In the genomic region with DNA sequence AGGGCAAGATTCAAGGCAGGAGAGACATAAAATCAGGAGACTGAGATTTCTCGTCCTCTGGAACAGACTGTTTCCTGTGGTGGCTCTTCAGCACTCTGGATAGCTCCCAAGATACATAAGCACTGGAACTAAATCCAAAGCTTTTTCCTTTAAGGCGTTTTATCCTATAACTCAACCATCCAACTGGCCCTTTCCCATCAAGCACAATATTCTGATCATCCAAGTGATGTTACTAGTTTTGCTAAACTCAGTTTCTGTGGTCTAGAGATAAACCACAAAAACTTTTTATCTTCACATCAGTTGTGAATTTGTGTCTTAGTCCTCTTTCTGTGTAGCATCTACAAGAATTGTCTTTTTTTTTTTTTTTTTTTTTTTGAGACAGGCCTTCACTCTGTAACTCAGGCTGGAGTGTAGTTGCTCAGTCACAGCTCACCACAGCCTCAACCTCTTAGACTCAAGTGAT, we compare ENCODE assay signal across 9 cellular contexts.
DNase-seq lines count a peak whose midpoint lies in the region; ATAC-seq and TF ChIP-seq lines count a peak whose summit lies in the region.
"Had no signal": no experiment of that assay in that cellular context is flagged by ENCODE, and none has a peak within 500 bp of the region (broad histone marks: within the 10 kb centered on the region; RNA-seq: fewer than 3 reads in every experiment).

No MANE protein-coding gene starts in this region.

- CTCF ChIA-PET in MCF 10A (lab: Yijun Ruan, JAX) = interaction anchor here (0.7 to 1.3 kb wide), 2 partner anchors 37 to 94 kb away, joined by 3 to 4 read pairs; no protein-coding TSS in a partner anchor
- CTCF ChIA-PET in SK-N-SH (lab: Yijun Ruan, JAX) = interaction anchor here (0.6 kb wide), 1 partner anchor 1002 kb away, joined by 3 read pairs; no protein-coding TSS in a partner anchor

- H3K4me1 Mint-ChIP-seq in MCF 10A (ENCODE audit: insufficient read depth, unreplicated experiment) = no peaks in the 10 kb centered on the region
- peaks cover 17% of the 10 kb centered on the region for H3K4me1 Mint-ChIP-seq in stimulated activated naive CD8-positive, alpha-beta T cell treated with anti-CD3 and anti-CD28 coated beads, Interleukin-15, amount 100 ng/mL, for 72 hours

- H3K4me3 ChIP-seq in breast epithelium (no peak overlapping the region), SK-N-SH (ENCODE audit: low read depth in 2 of 2, low read length in 1 of 2) (no peak overlapping the region), epithelial cell of esophagus (ENCODE audit: low read length) (no peak overlapping the region)

- H3K27ac ChIP-seq in breast epithelium (no peak overlapping the region), SK-N-SH (ENCODE audit: low read depth in 2 of 2, low read length in 1 of 2) (no peak overlapping the region)

- BruUV-seq in MCF 10A (replicated peaks; lab: Mats Ljungman, UMichigan) = no TSS peak

- no peaks in the 10 kb centered on the region for H3K79me2 ChIP-seq in SK-N-SH (ENCODE audit: insufficient read depth)

- no peaks in the 10 kb centered on the region for H4K20me1 ChIP-seq in SK-N-SH (ENCODE audit: insufficient read depth)

- 0 out of 2 replicates have a peak, but pooled peaks cover 3% of the 10 kb centered on the region for H3K9me2 ChIP-seq in SK-N-SH

- H3K4me1 ChIP-seq in breast epithelium (no peaks in the 10 kb centered on the region), SK-N-SH (ENCODE audit: control insufficient read depth in 1 of 2, insufficient read depth in 2 of 2, low read depth in 1 of 2, low read length in 1 of 2) (no peaks in the 10 kb centered on the region)

- H3K36me3 Mint-ChIP-seq in MCF 10A (ENCODE audit: insufficient read depth, unreplicated experiment) = no peaks in the 10 kb centered on the region

- peak; percentile 76 for ATAC-seq in stimulated activated naive CD8-positive, alpha-beta T cell treated with anti-CD3 and anti-CD28 coated beads, Interleukin-15, amount 100 ng/mL, for 72 hours
- ATAC-seq in HG02610 (IDR thresholded peaks at IDR 0.05; ENCODE audit: unreplicated experiment) = no peak

- no peak overlapping the region for H3K4me3 Mint-ChIP-seq in MCF 10A (ENCODE audit: unreplicated experiment)
- no peak overlapping the region for H3K4me3 Mint-ChIP-seq in stimulated activated naive CD8-positive, alpha-beta T cell treated with anti-CD3 and anti-CD28 coated beads, Interleukin-15, amount 100 ng/mL, for 72 hours

- no peaks in the 10 kb centered on the region for H3K9me3 Mint-ChIP-seq in MCF 10A (ENCODE audit: unreplicated experiment)
- H3K9me3 Mint-ChIP-seq in stimulated activated naive CD8-positive, alpha-beta T cell treated with anti-CD3 and anti-CD28 coated beads, Interleukin-15, amount 100 ng/mL, for 72 hours = no peaks in the 10 kb centered on the region

- no peaks in the 10 kb centered on the region for H3K27me3 Mint-ChIP-seq in MCF 10A (ENCODE audit: insufficient read depth, unreplicated experiment)
- peaks cover 33% of the 10 kb centered on the region for H3K27me3 Mint-ChIP-seq in stimulated activated naive CD8-positive, alpha-beta T cell treated with anti-CD3 and anti-CD28 coated beads, Interleukin-15, amount 100 ng/mL, for 72 hours

- no peaks in the 10 kb centered on the region for H3K36me3 ChIP-seq in breast epithelium
- no peaks in the 10 kb centered on the region for H3K36me3 ChIP-seq in SK-N-SH (replicated peaks in 1 of 2; ENCODE audit: control insufficient read depth in 1 of 2, insufficient read depth in 2 of 2, low read length in 1 of 2)

- no peak overlapping the region for H3K9ac ChIP-seq in SK-N-SH

- TF ChIP-seq CTCF in MCF 10A (IDR thresholded peaks at IDR 0.05; ENCODE audit: unreplicated experiment) (no peak), breast epithelium (IDR thresholded peaks at IDR 0.05) (no peak), SK-N-SH (IDR thresholded peaks at IDR 0.05) (no peak), epithelial cell of esophagus (IDR thresholded peaks at IDR 0.05; ENCODE audit: insufficient read depth, low read depth, low read length, missing control alignments) (no peak)

- WGBS in SK-N-SH (ENCODE audit: low lambda C conversion rate) = 0% methylated on average over 2 of the region's 2 CpGs

- H3K27me3 ChIP-seq in breast epithelium (no peaks in the 10 kb centered on the region), SK-N-SH (ENCODE audit: insufficient read depth) (no peaks in the 10 kb centered on the region)

- no peaks in the 10 kb centered on the region for H3K9me3 ChIP-seq in breast epithelium
- no peaks in the 10 kb centered on the region for H3K9me3 ChIP-seq in SK-N-SH

- H3K4me2 ChIP-seq in SK-N-SH = no peak overlapping the region

- no peak overlapping the region for H2AFZ ChIP-seq in SK-N-SH (ENCODE audit: low read depth)

- POLR2A ChIA-PET in MCF 10A (lab: Yijun Ruan, JAX) (no interaction called here), SK-N-SH (lab: Yijun Ruan, JAX) (no interaction called here)

- intact Hi-C loops in MCF 10A (cut with micrococcal nuclease) = no loop called here
- intact Hi-C loops in breast epithelium (cut with DNase I; ENCODE audit: low total_unique reads) = no loop called here

- TF ChIP-seq POLR2A in breast epithelium (IDR thresholded peaks at IDR 0.05) = no peak

- DNase-seq in MCF 10A (ENCODE audit: unreplicated experiment) (peak; percentile 47), breast epithelium (ENCODE audit: low spot score in 2 of 2) (no peak), SK-N-SH (no peak), epithelial cell of esophagus (ENCODE audit: low read depth) (peak; percentile 56), SK-N-DZ (ENCODE audit: low spot score) (no peak)
- DNase-seq in stimulated activated naive CD8-positive, alpha-beta T cell treated with anti-CD3 and anti-CD28 coated beads, Interleukin-15, amount 100 ng/mL, for 72 hours = peak; percentile 8 to 29
- no peak for DNase-seq in stimulated activated CD4-positive, alpha-beta T cell treated with anti-CD3 and anti-CD28 coated beads, Interleukin-4, amount 100 ng/mL, for 1 hour
- DNase-seq: C1 segment of cervical spinal cord had no signal

- H3F3A ChIP-seq in SK-N-SH (replicated peaks; ENCODE audit: insufficient read depth) = peaks cover 3% of the 10 kb centered on the region

- no peak for TF ChIP-seq RAD21 in SK-N-SH (IDR thresholded peaks at IDR 0.05; ENCODE audit: low read length)

- no peak for TF ChIP-seq EP300 in SK-N-SH (IDR thresholded peaks at IDR 0.05; ENCODE audit: borderline replicate concordance in 1 of 2, low read depth in 1 of 2, low read length in 1 of 2)

- no peak overlapping the region for H3K27ac Mint-ChIP-seq in MCF 10A (ENCODE audit: low read depth, unreplicated experiment)
- H3K27ac Mint-ChIP-seq in stimulated activated naive CD8-positive, alpha-beta T cell treated with anti-CD3 and anti-CD28 coated beads, Interleukin-15, amount 100 ng/mL, for 72 hours = no peak overlapping the region

TF ChIP-seq in SK-N-SH, 30 proteins besides CTCF, POLR2A, EP300 and RAD21:
- TF ChIP-seq REST (IDR thresholded peaks at IDR 0.05; ENCODE audit: low read depth, low read length) = peak; percentile 97
- no peak for TF ChIP-seq EZH2phosphoT487 (IDR thresholded peaks at IDR 0.05; ENCODE audit: borderline replicate concordance, low read depth)

Comparison
In these comparisons a context has a peak if more than half of its experiments do, and no peak if none do; other contexts are left out.
1. DNase-seq: peak in MCF 10A (single experiment), epithelial cell of esophagus (single experiment) and stimulated activated naive CD8-positive, alpha-beta T cell treated with anti-CD3 and anti-CD28 coated beads, Interleukin-15, amount 100 ng/mL, for 72 hours (2 of 2); none in breast epithelium (0 of 2), SK-N-SH (single experiment), SK-N-DZ (single experiment) and stimulated activated CD4-positive, alpha-beta T cell treated with anti-CD3 and anti-CD28 coated beads, Interleukin-4, amount 100 ng/mL, for 1 hour (single experiment).